28 cellular contexts compared by ENCODE assay signal in genomic region chr5:140678993-140679392, GRCh38. TPM values are rescaled to one million over a fixed set of nuclear protein-coding genes. Genes with fewer than 3 reads are reported as not detected.
"Had no signal": no experiment of that assay in that cellular context is flagged by ENCODE, and none has a peak within 500 bp of the region (broad histone marks: within the 10 kb centered on the region; RNA-seq: fewer than 3 reads in every experiment).

No MANE protein-coding gene starts in this region.

- H3K27me3 Mint-ChIP-seq: naive B cell; progenitor cell of endocrine pancreas; stimulated activated naive CD8-positive, alpha-beta T cell treated with anti-CD3 and anti-CD28 coated beads, Interleukin-15, Interleukin-2, amounts not matched to agents 100 ng/mL and 50 ng/mL, for 24 hours had no signal

- H3K27ac Mint-ChIP-seq: mesothelial cell of epicardium; natural killer cell; nephron progenitor cell; neural progenitor cell; progenitor cell of endocrine pancreas; stimulated activated naive CD8-positive, alpha-beta T cell treated with anti-CD3 and anti-CD28 coated beads, Interleukin-15, Interleukin-2, amounts not matched to agents 100 ng/mL and 50 ng/mL, for 24 hours had no signal

- H3K4me3 ChIP-seq: left ventricle myocardium inferior, lung, neural progenitor cell, ovary, right atrium auricular region, right lobe of liver, smooth muscle cell, suprapubic skin, thoracic aorta, tibial artery, upper lobe of right lung, uterus had no signal

- ATAC-seq: natural killer cell, right lobe of liver, upper lobe of right lung had no signal

- H3K4me1 Mint-ChIP-seq: mesothelial cell of epicardium, natural killer cell, nephron progenitor cell, neural progenitor cell had no signal

- H3K9me3 ChIP-seq: left ventricle myocardium inferior, neutrophil, ovary, right atrium auricular region, right lobe of liver, suprapubic skin, thoracic aorta, tibial artery, upper lobe of right lung, uterus had no signal

- H3K36me3 ChIP-seq: neural progenitor cell, ovary, uterus had no signal

- H3K9ac ChIP-seq: neural progenitor cell had no signal

- H3K27me3 ChIP-seq: neural progenitor cell, neutrophil, ovary, right atrium auricular region, right lobe of liver, suprapubic skin, tibial artery, upper lobe of right lung, uterus had no signal

- H3K4me2 ChIP-seq: neural progenitor cell, smooth muscle cell had no signal

- H2AFZ ChIP-seq: neural progenitor cell had no signal

- DNase-seq: islet precursor cell; left ventricle myocardium inferior; mesendoderm; naive B cell; natural killer cell; nephron progenitor cell; ovary; right lobe of liver; stimulated activated CD4-positive, alpha-beta T cell treated with anti-CD3 and anti-CD28 coated beads, Interleukin-1b, Interleukin-23, amount 100 ng/mL, for 48 hours; stimulated activated CD4-positive, alpha-beta T cell treated with anti-CD3 and anti-CD28 coated beads, Interleukin-2, amount 100 ng/mL, for 48 hours; stimulated activated CD4-positive, alpha-beta T cell treated with anti-CD3 and anti-CD28 coated beads, Interleukin-4, amount 100 ng/mL, for 4 hours; stimulated activated CD8-positive, alpha-beta memory T cell treated with anti-CD3 and anti-CD28 coated beads, Interleukin-4, amount 100 ng/mL, for 48 hours; stimulated activated naive CD4-positive, alpha-beta T cell; tibial artery; trophoblast cell; upper lobe of right lung; uterus had no signal

- H3K4me1 ChIP-seq: left ventricle myocardium inferior, neural progenitor cell, right atrium auricular region, right lobe of liver, suprapubic skin, tibial artery, upper lobe of right lung, uterus had no signal

- H3K27ac ChIP-seq: left ventricle myocardium inferior, neural progenitor cell, neutrophil, ovary, right atrium auricular region, right lobe of liver, suprapubic skin, thoracic aorta, tibial artery, upper lobe of right lung, uterus had no signal

- H3K4me3 Mint-ChIP-seq: mesothelial cell of epicardium; naive B cell; natural killer cell; nephron progenitor cell; neural progenitor cell; stimulated activated naive CD8-positive, alpha-beta T cell treated with anti-CD3 and anti-CD28 coated beads, Interleukin-15, Interleukin-2, amounts not matched to agents 100 ng/mL and 50 ng/mL, for 24 hours had no signal

- H3K9me3 Mint-ChIP-seq: mesothelial cell of epicardium; naive B cell; natural killer cell; nephron progenitor cell; neural progenitor cell; stimulated activated naive CD8-positive, alpha-beta T cell treated with anti-CD3 and anti-CD28 coated beads, Interleukin-15, Interleukin-2, amounts not matched to agents 100 ng/mL and 50 ng/mL, for 24 hours had no signal

RNA-seq across cellular contexts. Expression of gene DND1, which starts 5.6 kb away (rescaled TPM):
- total RNA-seq: skeletal muscle tissue had no signal
